14 cellular contexts compared by ENCODE assay signal in the genomic region with DNA sequence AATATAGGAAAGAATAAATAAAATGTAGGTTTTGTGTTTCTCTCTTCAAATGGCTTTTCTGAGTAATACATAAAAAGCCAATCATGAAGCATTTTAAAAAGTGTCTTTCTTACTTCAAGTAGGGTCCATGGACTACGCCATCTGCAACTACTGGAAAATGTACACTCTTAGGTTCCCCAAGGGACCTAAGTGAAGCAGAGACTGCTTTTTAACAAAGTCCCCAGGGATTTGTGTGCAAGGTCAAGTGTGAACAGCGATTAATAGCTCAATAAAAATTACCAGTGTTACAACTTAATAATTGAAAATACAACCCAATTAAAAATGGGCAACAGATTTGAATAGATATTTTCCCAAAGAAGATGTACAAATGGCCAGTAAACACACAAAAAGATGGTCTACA.
DNase-seq lines count a peak whose midpoint lies in the region; ATAC-seq, FAIRE-seq and TF ChIP-seq lines count a peak whose summit lies in the region.
"Had no signal": no experiment of that assay in that cellular context is flagged by ENCODE, and none has a peak within 500 bp of the region (broad histone marks: within the 10 kb centered on the region; RNA-seq: fewer than 3 reads in every experiment).

No MANE protein-coding gene starts in this region.

- TF ChIP-seq POLR2A in upper lobe of left lung (IDR thresholded peaks at IDR 0.05): no peak

- TF ChIP-seq EP300 in upper lobe of left lung (IDR thresholded peaks at IDR 0.05): no peak

- H3K4me3 ChIP-seq in GM12865 (ENCODE audit: low read depth, low read length): peak overlapping the region; percentile 40; the same call in 1 of the 2 replicates
- no peak overlapping the region for H3K4me3 ChIP-seq in Karpas-422 (ENCODE audit: low read length)
- H3K4me3 ChIP-seq in OCI-LY7 (ENCODE audit: low read depth, low read length, poor library complexity, severe bottlenecking): no peak overlapping the region
- H3K4me3 ChIP-seq in pancreas: no peak overlapping the region
- no peak overlapping the region for H3K4me3 ChIP-seq in upper lobe of left lung

- H3K27me3 ChIP-seq in Karpas-422 (ENCODE audit: low read length): no peaks in the 10 kb centered on the region
- H3K27me3 ChIP-seq in pancreas: peaks cover 0 to 9% (median 0%) of the 10 kb centered on the region in 4 donors
- H3K27me3 ChIP-seq in upper lobe of left lung: no peaks in the 10 kb centered on the region

- H3K4me2 ChIP-seq in Karpas-422 (ENCODE audit: low read depth, low read length, poor library complexity, severe bottlenecking) (peak overlapping the region; percentile 21), OCI-LY7 (ENCODE audit: low read length) (no peak overlapping the region)

- DNase-seq in GM12865 (ENCODE audit: low read depth) (peak; percentile 45), Karpas-422 (peak; percentile 40), OCI-LY7 (ENCODE audit: low spot score) (peak; percentile 13), pancreas (no peak), retina (no peak), upper lobe of left lung (no peak)
- DNase-seq: CD8-positive, alpha-beta T cell; COR-L47; DMS79 had no signal

- no peaks in the 10 kb centered on the region for H3K9me2 ChIP-seq in Karpas-422 (replicated peaks; ENCODE audit: insufficient read depth, low read length)
- H3K9me2 ChIP-seq in OCI-LY7 (ENCODE audit: insufficient read depth, low read length): no peaks in the 10 kb centered on the region

- intact Hi-C loops in OCI-LY7 (cut with micrococcal nuclease; ENCODE audit: unreplicated experiment) (no loop called here), pancreas (cut with DNase I) (no loop called here)

- peak; percentile 63 for FAIRE-seq in pancreas (lab: Jason Lieb, UNC)
- FAIRE-seq: H54 had no signal

- no peaks in the 10 kb centered on the region for H3K9me3 Mint-ChIP-seq in activated T-helper 17 cell treated with anti-CD3 and anti-CD28 coated beads, Interleukin-2, amount 50 U/mL, for 72 hours
- H3K9me3 Mint-ChIP-seq: CD8-positive, alpha-beta T cell had no signal

- H3K4me1 Mint-ChIP-seq in activated T-helper 17 cell treated with anti-CD3 and anti-CD28 coated beads, Interleukin-2, amount 50 U/mL, for 72 hours: no peaks in the 10 kb centered on the region
- H3K4me1 Mint-ChIP-seq: CD14-positive monocyte had no signal

- no peaks in the 10 kb centered on the region for H3K36me3 ChIP-seq in Karpas-422 (ENCODE audit: insufficient read depth, low read length)
- no peaks in the 10 kb centered on the region for H3K36me3 ChIP-seq in OCI-LY7 (ENCODE audit: insufficient read depth, low read length)
- H3K36me3 ChIP-seq in pancreas: no peaks in the 10 kb centered on the region
- no peaks in the 10 kb centered on the region for H3K36me3 ChIP-seq in upper lobe of left lung

- TF ChIP-seq CTCF in GM12865 (IDR thresholded peaks at IDR 0.05; ENCODE audit: insufficient read depth, low read depth, low read length, missing control alignments): no peak
- TF ChIP-seq CTCF in OCI-LY7 (conservative IDR thresholded peaks at IDR 0.05; ENCODE audit: low read length): no peak
- no peak for TF ChIP-seq CTCF in pancreas (IDR thresholded peaks at IDR 0.05)
- no peak for TF ChIP-seq CTCF in upper lobe of left lung (IDR thresholded peaks at IDR 0.05)

- H3K36me3 Mint-ChIP-seq in activated T-helper 17 cell treated with anti-CD3 and anti-CD28 coated beads, Interleukin-2, amount 50 U/mL, for 72 hours (ENCODE audit: low read depth): no peaks in the 10 kb centered on the region
- H3K36me3 Mint-ChIP-seq: CD14-positive monocyte; CD8-positive, alpha-beta T cell had no signal

- BruUV-seq in OCI-LY7 (replicated peaks; lab: Mats Ljungman, UMichigan): no TSS peak

- H3K4me3 Mint-ChIP-seq in activated T-helper 17 cell treated with anti-CD3 and anti-CD28 coated beads, Interleukin-2, amount 50 U/mL, for 72 hours: no peak overlapping the region
- H3K4me3 Mint-ChIP-seq: CD14-positive monocyte; CD8-positive, alpha-beta T cell had no signal

- H3K27ac ChIP-seq in Karpas-422 (ENCODE audit: low read length): no peak overlapping the region
- no peak overlapping the region for H3K27ac ChIP-seq in OCI-LY7 (ENCODE audit: low read depth, low read length, poor library complexity, severe bottlenecking)
- no peak overlapping the region for H3K27ac ChIP-seq in pancreas
- no peak overlapping the region for H3K27ac ChIP-seq in upper lobe of left lung
- H3K27ac ChIP-seq: HL-60 had no signal

- H3K4me1 ChIP-seq in Karpas-422 (ENCODE audit: low read length) (peaks cover 17% of the 10 kb centered on the region), OCI-LY7 (ENCODE audit: insufficient read depth, low read length, poor library complexity, severe bottlenecking) (peaks cover 12% of the 10 kb centered on the region), pancreas (no peaks in the 10 kb centered on the region), upper lobe of left lung (no peaks in the 10 kb centered on the region)

- no peak overlapping the region for H2AFZ ChIP-seq in Karpas-422 (ENCODE audit: low read length)
- no peak overlapping the region for H2AFZ ChIP-seq in OCI-LY7 (ENCODE audit: low read length)

- peaks cover 6% of the 10 kb centered on the region for H3K27me3 Mint-ChIP-seq in activated T-helper 17 cell treated with anti-CD3 and anti-CD28 coated beads, Interleukin-2, amount 50 U/mL, for 72 hours

- POLR2A ChIA-PET in OCI-LY7 (lab: Charles Lee): no interaction called here

- 50 to 64% methylated on average over 2 of the region's 2 CpGs for WGBS in pancreas, 2 donors
- 68 to 77% methylated on average over 2 of the region's 2 CpGs for WGBS in upper lobe of left lung, 2 donors

- ATAC-seq in pancreas: no peak
- ATAC-seq in upper lobe of left lung (ENCODE audit: low FRiP score in 2 of 2): no peak
- ATAC-seq in activated T-helper 17 cell treated with anti-CD3 and anti-CD28 coated beads, Interleukin-2, amount 50 U/mL, for 72 hours (replicated peaks): no peak
- ATAC-seq: CD8-positive, alpha-beta T cell; HCT116 had no signal

- no peak overlapping the region for H3K9ac ChIP-seq in Karpas-422 (ENCODE audit: low read length)

- H4K20me1 ChIP-seq in Karpas-422 (ENCODE audit: insufficient read depth, low read depth, low read length) (no peaks in the 10 kb centered on the region), OCI-LY7 (ENCODE audit: insufficient read depth, low read length) (no peaks in the 10 kb centered on the region)

- H3K9me3 ChIP-seq in Karpas-422 (ENCODE audit: low read length): no peaks in the 10 kb centered on the region
- H3K9me3 ChIP-seq in OCI-LY7 (ENCODE audit: low read length): no peaks in the 10 kb centered on the region
- no peaks in the 10 kb centered on the region for H3K9me3 ChIP-seq in pancreas
- H3K9me3 ChIP-seq in upper lobe of left lung: no peaks in the 10 kb centered on the region

- H3K27ac Mint-ChIP-seq in activated T-helper 17 cell treated with anti-CD3 and anti-CD28 coated beads, Interleukin-2, amount 50 U/mL, for 72 hours: no peak overlapping the region
- H3K27ac Mint-ChIP-seq: CD14-positive monocyte; CD8-positive, alpha-beta T cell had no signal

- H3K79me2 ChIP-seq in Karpas-422 (ENCODE audit: low read length) (no peaks in the 10 kb centered on the region), OCI-LY7 (ENCODE audit: insufficient read depth, low read depth, low read length) (no peaks in the 10 kb centered on the region)

- CTCF ChIA-PET in OCI-LY7 (lab: Charles Lee; ENCODE audit: unreplicated experiment): no interaction called here

Comparison
In these comparisons a context has a peak if more than half of its experiments do, and no peak if none do; other contexts are left out.
1. DNase-seq: peak in GM12865 (single experiment), Karpas-422 (single experiment) and OCI-LY7 (single experiment); none in pancreas (0 of 6), retina (single experiment) and upper lobe of left lung (0 of 2).